Comparison of ENCODE assay signal across 24 cellular contexts in genomic region chr13:60873116-60873515, GRCh38.
DNase-seq lines count a peak whose midpoint lies in the region; ATAC-seq, FAIRE-seq and TF ChIP-seq lines count a peak whose summit lies in the region.
"Had no signal": no experiment of that assay in that cellular context is flagged by ENCODE, and none has a peak within 500 bp of the region (broad histone marks: within the 10 kb centered on the region; RNA-seq: fewer than 3 reads in every experiment).

No MANE protein-coding gene starts in this region.

- H3K4me3 ChIP-seq in BLaER1 (no peak overlapping the region), OCI-LY3 (ENCODE audit: low read length) (no peak overlapping the region), SK-N-MC (peak overlapping the region; percentile 31; the same call in 1 of the 2 replicates), H1 (ENCODE audit: extremely low read depth in 1 of 4, insufficient read depth in 2 of 4, low read depth in 3 of 4, low read length in 4 of 4) (no peak overlapping the region)
- H3K4me3 ChIP-seq: A549, GM12878 had no signal

- H3K4me1 ChIP-seq in BLaER1 (peaks cover 28% of the 10 kb centered on the region), OCI-LY3 (ENCODE audit: low read length) (peaks cover 8% of the 10 kb centered on the region), H1 (replicated peaks in 1 of 4; ENCODE audit: control insufficient read depth in 3 of 4, insufficient read depth in 4 of 4, low read length in 3 of 4) (peaks cover 0 to 6% (median 0%) of the 10 kb centered on the region in 4 experiments; a peak in 1 of 7 replicates)
- H3K4me1 ChIP-seq: A549, Caco-2 had no signal

- TF ChIP-seq RAD21 in H1 (IDR thresholded peaks at IDR 0.05 in 1 of 2, conservative IDR thresholded peaks at IDR 0.05 in 1 of 2; ENCODE audit: low read depth in 2 of 2, low read length in 2 of 2) = no peak

- no peak overlapping the region for H4K5ac ChIP-seq in H1 (ENCODE audit: insufficient read length, low read depth, low read length)

- H3K4me2 ChIP-seq in BLaER1 (peak overlapping the region; percentile 52), OCI-LY3 (ENCODE audit: low read length) (peak overlapping the region; percentile 3; the same call in 1 of the 2 replicates), H1 (ENCODE audit: insufficient read depth in 1 of 2, low read depth in 2 of 2, low read length in 2 of 2) (no peak overlapping the region)
- H3K4me2 ChIP-seq: A549 had no signal

- no peaks in the 10 kb centered on the region for H3K79me1 ChIP-seq in H1 (ENCODE audit: low read depth, low read length)

- no peak for DNase-seq in SK-N-MC (ENCODE audit: low read depth, low spot score)
- DNase-seq in H1 (ENCODE audit: low read depth in 1 of 2, low spot score in 2 of 2) = no peak
- DNase-seq in GM12892 (ENCODE audit: insufficient read length) = no peak
- DNase-seq in NCI-H187 (lab: John Stamatoyannopoulos, UW) = no peak
- no peak for DNase-seq in GM13976 (ENCODE audit: low spot score)
- DNase-seq: AML-193; Caco-2; Calu3; CD4-positive, alpha-beta T cell; CD8-positive, alpha-beta T cell; DMS53; DMS79; DND-41; EL; GDM1 had no signal

- POLR2A ChIA-PET in H1 (lab: Charles Lee; ENCODE audit: partially characterized antibody) = no interaction called here

- H2BK5ac ChIP-seq in H1 (ENCODE audit: low read depth, low read length) = no peak overlapping the region

- in situ Hi-C loops in GM13976 (cut with MboI; ENCODE audit: low sequenced_read_pairs, unreplicated experiment) = no loop called here

- H3K56ac ChIP-seq in H1 (replicated peaks; ENCODE audit: insufficient read length, low read depth, low read length) = no peak overlapping the region

- H3K9ac ChIP-seq in BLaER1 = no peak overlapping the region
- no peak overlapping the region for H3K9ac ChIP-seq in OCI-LY3 (ENCODE audit: low read length)
- H3K9ac ChIP-seq in SK-N-MC (ENCODE audit: insufficient read length) = no peak overlapping the region
- H3K9ac ChIP-seq in H1 (replicated peaks in 1 of 4; ENCODE audit: extremely low read depth in 1 of 4, low read depth in 3 of 4, low read length in 3 of 4) = no peak overlapping the region

- H2BK20ac ChIP-seq in H1 (ENCODE audit: low read length) = no peak overlapping the region

- no peak overlapping the region for H3K27ac ChIP-seq in BLaER1
- no peak overlapping the region for H3K27ac ChIP-seq in OCI-LY3 (ENCODE audit: low read length)
- peak overlapping the region; percentile 30; the same call in 1 of the 2 replicates for H3K27ac ChIP-seq in SK-N-MC
- no peak overlapping the region for H3K27ac ChIP-seq in H1 (ENCODE audit: low read depth, low read length)
- H3K27ac ChIP-seq: 22Rv1, A549, C4-2B had no signal

- H3K79me2 ChIP-seq in OCI-LY3 (ENCODE audit: low read length) = no peaks in the 10 kb centered on the region
- no peaks in the 10 kb centered on the region for H3K79me2 ChIP-seq in H1 (ENCODE audit: control insufficient read depth in 1 of 2, insufficient read depth in 2 of 2, low read length in 2 of 2)

- no peak overlapping the region for H3K4ac ChIP-seq in H1 (replicated peaks; ENCODE audit: insufficient read length, low read depth, low read length)

- H3K9me3 ChIP-seq in BLaER1 (peaks cover 3% of the 10 kb centered on the region; the same call in 1 of the 2 replicates), OCI-LY3 (ENCODE audit: insufficient read depth, low read length) (peaks cover 3% of the 10 kb centered on the region; the same call in 1 of the 2 replicates), SK-N-MC (ENCODE audit: low read depth, low read length) (no peaks in the 10 kb centered on the region), H1 (ENCODE audit: insufficient read depth in 2 of 2, low read depth in 1 of 2, low read length in 1 of 2) (no peaks in the 10 kb centered on the region)
- H3K9me3 ChIP-seq: A549, Caco-2 had no signal

- TF ChIP-seq CTCF in OCI-LY3 (IDR thresholded peaks at IDR 0.05; ENCODE audit: low read depth, low read length) (no peak), H1 (IDR thresholded peaks at IDR 0.05; ENCODE audit: control extremely low read depth in 1 of 3, insufficient read depth in 1 of 3, low read depth in 1 of 3, low read length in 3 of 3) (no peak), GM13976 (IDR thresholded peaks at IDR 0.05; ENCODE audit: borderline replicate concordance, control extremely low read depth, extremely low read depth, insufficient read depth, missing control alignments) (no peak)

- no peak overlapping the region for H3K14ac ChIP-seq in H1 (ENCODE audit: insufficient read length)

- no peak for TF ChIP-seq EP300 in H1 (IDR thresholded peaks at IDR 0.05; ENCODE audit: borderline replicate concordance in 1 of 2, low read depth in 2 of 2, low read length in 2 of 2)

- no peaks in the 10 kb centered on the region for H3K36me3 ChIP-seq in BLaER1
- H3K36me3 ChIP-seq in OCI-LY3 (replicated peaks; ENCODE audit: low read depth, low read length) = no peaks in the 10 kb centered on the region
- no peaks in the 10 kb centered on the region for H3K36me3 ChIP-seq in SK-N-MC (ENCODE audit: insufficient read depth, low read length)
- H3K36me3 ChIP-seq in H1 (ENCODE audit: control insufficient read depth in 2 of 4, insufficient read depth in 4 of 4, low read length in 3 of 4) = no peaks in the 10 kb centered on the region

- TF ChIP-seq POLR2A in H1 (IDR thresholded peaks at IDR 0.05; ENCODE audit: control extremely low read depth in 1 of 2, low read depth in 2 of 2, low read length in 2 of 2) (no peak), GM12892 (IDR thresholded peaks at IDR 0.05; ENCODE audit: low read depth, low read length) (no peak)

- 88 to 100% methylated on average over 1 to 2 of the region's 2 CpGs for WGBS in H1 (ENCODE audit: extremely low coverage in 1 of 2, insufficient coverage in 1 of 2, insufficient read length in 1 of 2, insufficient replicate concordance in 2 of 2, low coverage in 1 of 2, low lambda C conversion rate in 2 of 2, missing lambda C conversion rate in 1 of 2), 2 experiments

- H2BK12ac ChIP-seq in H1 (ENCODE audit: low read depth, low read length) = no peak overlapping the region

- FAIRE-seq in H1 (lab: Jason Lieb, UNC) = no peak
- FAIRE-seq in GM12892 (lab: Jason Lieb, UNC) = no peak
- FAIRE-seq: A549, D721Med, GM12878, GM18507 had no signal

- no peak overlapping the region for H4K91ac ChIP-seq in H1 (replicated peaks; ENCODE audit: insufficient read length, low read length)

- H2AFZ ChIP-seq in OCI-LY3 (ENCODE audit: low read depth, low read length) (0 out of 2 replicates have a peak overlapping the region, but pooled peaks have one; percentile 5), H1 (ENCODE audit: low read length) (peak overlapping the region; percentile 35; the same call in 1 of the 2 replicates)

- no peak overlapping the region for H2BK15ac ChIP-seq in H1 (ENCODE audit: low read length)

- H3K23me2 ChIP-seq in H1 (ENCODE audit: low read depth, low read length) = no peaks in the 10 kb centered on the region

- H3K18ac ChIP-seq in H1 (ENCODE audit: extremely low read depth, low read length) = no peak overlapping the region

- no peak overlapping the region for H4K8ac ChIP-seq in H1 (ENCODE audit: extremely low read depth, insufficient read depth, low read length)

- ATAC-seq in GM19455 (IDR thresholded peaks at IDR 0.05; ENCODE audit: unreplicated experiment) = no peak
- ATAC-seq: A549; CD8-positive, alpha-beta T cell; GM12878 had no signal

- no peak overlapping the region for H3K23ac ChIP-seq in H1 (ENCODE audit: insufficient read length)

- CTCF ChIA-PET in H1 (lab: Charles Lee; ENCODE audit: partially characterized antibody) = interaction anchor here (0.9 kb wide), 1 partner anchor 13 kb away, joined by 3 read pairs; no protein-coding TSS in a partner anchor

- H2AK5ac ChIP-seq in H1 (ENCODE audit: low read depth, low read length) = no peak overlapping the region

- no peaks in the 10 kb centered on the region for H4K20me1 ChIP-seq in BLaER1
- no peaks in the 10 kb centered on the region for H4K20me1 ChIP-seq in OCI-LY3 (ENCODE audit: insufficient read depth, low read length)
- H4K20me1 ChIP-seq in H1 (replicated peaks in 1 of 2; ENCODE audit: control insufficient read depth in 1 of 2, insufficient read depth in 2 of 2, low read length in 2 of 2) = no peaks in the 10 kb centered on the region

- no peak overlapping the region for H2BK120ac ChIP-seq in H1 (replicated peaks; ENCODE audit: low read depth, low read length)

- H3K27me3 ChIP-seq in BLaER1 (no peaks in the 10 kb centered on the region), OCI-LY3 (ENCODE audit: low read depth, low read length) (no peaks in the 10 kb centered on the region), H1 (replicated peaks in 1 of 4; ENCODE audit: control insufficient read depth in 3 of 4, extremely low read depth in 1 of 4, insufficient read depth in 3 of 4, low read length in 3 of 4) (no peaks in the 10 kb centered on the region)

TF ChIP-seq in H1, 55 proteins besides CTCF, POLR2A, EP300 and RAD21 (continues in another document):
- TF ChIP-seq JUN (IDR thresholded peaks at IDR 0.05; ENCODE audit: low read depth, low read length) = no peak
- TF ChIP-seq ATF3 (IDR thresholded peaks at IDR 0.05; ENCODE audit: insufficient read depth, low read depth, low read length) = no peak
- no peak for TF ChIP-seq CBX8 (IDR thresholded peaks at IDR 0.05; ENCODE audit: borderline replicate concordance, low read depth, low read length)
- TF ChIP-seq HDAC2 (IDR thresholded peaks at IDR 0.05; ENCODE audit: borderline replicate concordance in 1 of 2, low read depth in 2 of 2, low read length in 2 of 2) = no peak
- TF ChIP-seq SP4 (IDR thresholded peaks at IDR 0.05; ENCODE audit: low read length) = no peak
- no peak for TF ChIP-seq TEAD4 (IDR thresholded peaks at IDR 0.05; ENCODE audit: low read depth, low read length)
- no peak for TF ChIP-seq NRF1 (IDR thresholded peaks at IDR 0.05; ENCODE audit: low read depth, low read length)
- no peak for TF ChIP-seq CHD1 (IDR thresholded peaks at IDR 0.05; ENCODE audit: low read depth, low read length)
- TF ChIP-seq TAF1 (IDR thresholded peaks at IDR 0.05; ENCODE audit: low read depth, low read length) = no peak
- TF ChIP-seq CBX5 (IDR thresholded peaks at IDR 0.05; ENCODE audit: low read depth, low read length) = no peak
- no peak for TF ChIP-seq SIN3A (conservative IDR thresholded peaks at IDR 0.05 in 1 of 2, IDR thresholded peaks at IDR 0.05 in 1 of 2; ENCODE audit: low read depth in 1 of 2, low read length in 2 of 2)
- no peak for TF ChIP-seq TBP (IDR thresholded peaks at IDR 0.05; ENCODE audit: low read depth, low read length)
- no peak for TF ChIP-seq PHF8 (conservative IDR thresholded peaks at IDR 0.05; ENCODE audit: low read depth, low read length)
- TF ChIP-seq RFX5 (IDR thresholded peaks at IDR 0.05; ENCODE audit: borderline replicate concordance, low read depth, low read length) = no peak
- TF ChIP-seq NANOG (IDR thresholded peaks at IDR 0.05; ENCODE audit: insufficient read depth, low read depth, low read length, poor library complexity, severe bottlenecking) = no peak
- TF ChIP-seq GTF2F1 (IDR thresholded peaks at IDR 0.05; ENCODE audit: borderline replicate concordance, low read depth, low read length) = no peak

Comparison
In these comparisons a context has a peak if more than half of its experiments do, and no peak if none do; other contexts are left out.
1. H3K4me2 ChIP-seq: peak in BLaER1 (single experiment) and OCI-LY3 (single experiment); none in H1 (0 of 2).